ENCODE assay signal across 1 cellular context in the genomic region with DNA sequence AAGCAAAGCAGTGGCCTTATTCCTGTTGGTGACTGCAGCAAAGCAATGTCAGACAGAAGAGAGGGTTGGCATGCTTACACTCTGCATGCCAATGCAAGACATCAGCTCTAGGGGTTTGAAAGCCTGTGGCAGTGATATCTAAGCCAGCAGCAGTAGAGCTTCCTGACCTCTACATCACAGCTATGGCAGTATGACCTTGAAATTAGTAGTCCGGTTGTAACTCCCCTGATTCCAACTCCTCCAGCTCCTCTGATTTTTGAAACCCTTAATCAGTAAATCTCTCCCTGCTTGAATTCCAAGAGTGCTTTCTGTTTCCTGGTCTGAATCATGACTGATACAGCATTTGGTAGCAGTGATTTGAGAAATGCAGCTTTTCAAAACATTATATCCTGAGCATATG.
TF ChIP-seq lines count a peak whose summit lies in the region.

No MANE protein-coding gene starts in this region.

TF ChIP-seq in SK-N-SH, 30 proteins besides CTCF, POLR2A, EP300 and RAD21 (continued from another document):
- peak; percentile 64; the same call in 1 of the 2 replicates for TF ChIP-seq TEAD4 (IDR thresholded peaks at IDR 0.05; ENCODE audit: borderline replicate concordance, insufficient read depth)
- TF ChIP-seq CHD2 (IDR thresholded peaks at IDR 0.05; ENCODE audit: low read length, partially characterized antibody): no peak
- no peak for TF ChIP-seq YY1 (IDR thresholded peaks at IDR 0.05; ENCODE audit: low read depth)
- TF ChIP-seq RCOR1 (IDR thresholded peaks at IDR 0.05; ENCODE audit: low read length): no peak
- TF ChIP-seq USF2 (IDR thresholded peaks at IDR 0.05; ENCODE audit: borderline replicate concordance, low read depth, low read length): no peak
- TF ChIP-seq, protein P1, sequence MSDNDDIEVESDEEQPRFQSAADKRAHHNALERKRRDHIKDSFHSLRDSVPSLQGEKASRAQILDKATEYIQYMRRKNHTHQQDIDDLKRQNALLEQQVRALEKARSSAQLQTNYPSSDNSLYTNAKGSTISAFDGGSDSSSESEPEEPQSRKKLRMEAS (IDR thresholded peaks at IDR 0.05; ENCODE audit: low read depth): no peak
- TF ChIP-seq TCF12 (IDR thresholded peaks at IDR 0.05): peak; percentile 65
TF ChIP-seq in SK-N-SH: peak in this region for 5.
